Comparison of ENCODE assay signal across 8 cellular contexts in the genomic region with DNA sequence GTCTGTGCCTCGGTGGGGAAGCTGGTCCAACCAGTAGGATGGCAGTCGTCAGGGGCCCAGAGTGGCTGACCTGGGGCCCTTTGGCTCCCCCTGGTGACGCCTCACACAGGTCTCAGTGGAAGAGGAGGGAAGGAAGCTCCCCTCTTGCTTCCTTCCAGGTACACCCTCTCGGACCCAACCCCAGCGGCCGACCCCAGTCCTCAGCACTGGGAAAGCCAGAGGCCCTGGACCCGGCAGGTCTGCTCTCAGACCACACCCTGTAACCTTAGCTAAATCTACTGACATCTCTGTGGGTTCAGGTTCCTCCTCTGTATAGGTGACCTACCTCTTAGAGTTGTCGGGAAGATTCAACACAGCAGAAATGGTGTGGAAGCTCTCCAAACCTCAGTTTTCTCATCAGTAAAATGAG. TPM values are rescaled to one million over a fixed set of nuclear protein-coding genes. Genes with fewer than 3 reads are reported as not detected.
DNase-seq lines count a peak whose midpoint lies in the region; ATAC-seq lines count a peak whose summit lies in the region.

No MANE protein-coding gene starts in this region.

- no peak overlapping the region for H3K4me3 ChIP-seq in right cardiac atrium (ENCODE audit: low read length)

- no peaks in the 10 kb centered on the region for H3K4me1 ChIP-seq in right cardiac atrium (ENCODE audit: control insufficient read depth, insufficient read depth, low read length)

- POLR2A ChIA-PET in activated naive CD8-positive, alpha-beta T cell treated with anti-CD3 and anti-CD28 coated beads, Interleukin-2, amount 10 ng/mL, durations not matched to agents 7 days and 5 days (lab: Charles Lee), result no interaction called here

- intact Hi-C loops in right cardiac atrium (cut with DNase I), result loop anchor here in 3 of 4 donors (5.0 to 10.0 kb wide), 2 partner anchors 72 to 74 kb away; no protein-coding TSS in a partner anchor

- no peaks in the 10 kb centered on the region for H3K27me3 ChIP-seq in right cardiac atrium (ENCODE audit: control insufficient read depth, insufficient read depth)

- no peak overlapping the region for H3K4me3 Mint-ChIP-seq in activated naive CD8-positive, alpha-beta T cell treated with anti-CD3 and anti-CD28 coated beads, Interleukin-2, amount 10 ng/mL, durations not matched to agents 7 days and 5 days

- no peak overlapping the region for H3K27ac ChIP-seq in right cardiac atrium (ENCODE audit: low read length)

- no peak overlapping the region for H3K27ac Mint-ChIP-seq in activated naive CD8-positive, alpha-beta T cell treated with anti-CD3 and anti-CD28 coated beads, Interleukin-2, amount 10 ng/mL, durations not matched to agents 7 days and 5 days

- H3K9me3 Mint-ChIP-seq in activated naive CD8-positive, alpha-beta T cell treated with anti-CD3 and anti-CD28 coated beads, Interleukin-2, amount 10 ng/mL, durations not matched to agents 7 days and 5 days, result no peaks in the 10 kb centered on the region

- WGBS in right cardiac atrium, result 23% methylated on average over 8 of the region's 8 CpGs

- peaks cover 33% of the 10 kb centered on the region for H3K27me3 Mint-ChIP-seq in activated naive CD8-positive, alpha-beta T cell treated with anti-CD3 and anti-CD28 coated beads, Interleukin-2, amount 10 ng/mL, durations not matched to agents 7 days and 5 days

- ATAC-seq in activated naive CD8-positive, alpha-beta T cell treated with anti-CD3 and anti-CD28 coated beads, Interleukin-2, amount 10 ng/mL, durations not matched to agents 7 days and 5 days (ENCODE audit: low read depth), result peak; percentile 67
- ATAC-seq in right cardiac atrium (peak; percentile 41 to 60), HG03159 (IDR thresholded peaks at IDR 0.05; ENCODE audit: unreplicated experiment) (no peak), HG03378 (IDR thresholded peaks at IDR 0.05; ENCODE audit: unreplicated experiment) (no peak)

- peaks cover 4% of the 10 kb centered on the region for H3K4me1 Mint-ChIP-seq in activated naive CD8-positive, alpha-beta T cell treated with anti-CD3 and anti-CD28 coated beads, Interleukin-2, amount 10 ng/mL, durations not matched to agents 7 days and 5 days

- no peaks in the 10 kb centered on the region for H3K36me3 Mint-ChIP-seq in activated naive CD8-positive, alpha-beta T cell treated with anti-CD3 and anti-CD28 coated beads, Interleukin-2, amount 10 ng/mL, durations not matched to agents 7 days and 5 days

- peak; percentile 76 for DNase-seq in COLO829 (ENCODE audit: low spot score)
- peak in 42 of 76 experiments; percentile 3 to 52 (median 30) for DNase-seq in HUDEP-2 (lab: John Stamatoyannopoulos, UW; ENCODE audit: unreplicated experiment in 76 of 76)
- DNase-seq in SKM-1 treated with dmso at 0.1 percent for 144 hours (lab: John Stamatoyannopoulos, UW; ENCODE audit: unreplicated experiment), result peak; percentile 29
- peak; percentile 78 for DNase-seq in activated naive CD8-positive, alpha-beta T cell treated with anti-CD3 and anti-CD28 coated beads, Interleukin-2, amount 10 ng/mL, durations not matched to agents 7 days and 5 days
- peak; percentile 55 to 84 (median 80) for DNase-seq in right cardiac atrium
- peak; percentile 25 to 59 (median 45) for DNase-seq in stimulated activated CD4-positive, alpha-beta T cell treated with anti-CD3 and anti-CD28 coated beads, Interleukin-12 subunit alpha, Interleukin-12 subunit beta, amount 100 ng/mL, for 48 hours (ENCODE audit: low read depth in 2 of 3, low spot score in 1 of 3)

- no peaks in the 10 kb centered on the region for H3K9me3 ChIP-seq in right cardiac atrium (ENCODE audit: control insufficient read depth, low read length)

RNA-seq across cellular contexts. Expression of gene SCUBE1, which starts 3.4 kb away (rescaled TPM):
- total RNA-seq in activated naive CD8-positive, alpha-beta T cell treated with anti-CD3 and anti-CD28 coated beads, Interleukin-2, amount 10 ng/mL, durations not matched to agents 7 days and 5 days, result under 1 TPM; 0.03 to 0.20 TPM
- total RNA-seq in right cardiac atrium, result 1 to 10 TPM in 1 of 4 donors, under 1 TPM in 2, not detected in 1; 0.03 to 1.3 (median 0.31) TPM
- polyA plus RNA-seq in right cardiac atrium, result 0.34 TPM

Comparison
In these comparisons a context has a peak if more than half of its experiments do, and no peak if none do; other contexts are left out.
1. DNase-seq: peak in every context shown above with its lines; median percentile 80 in right cardiac atrium; 78 in activated naive CD8-positive, alpha-beta T cell treated with anti-CD3 and anti-CD28 coated beads, Interleukin-2, amount 10 ng/mL, durations not matched to agents 7 days and 5 days; 76 in COLO829; 45 in stimulated activated CD4-positive, alpha-beta T cell treated with anti-CD3 and anti-CD28 coated beads, Interleukin-12 subunit alpha, Interleukin-12 subunit beta, amount 100 ng/mL, for 48 hours; 30 in HUDEP-2; 29 in SKM-1 treated with dmso at 0.1 percent for 144 hours.
2. ATAC-seq: peak in activated naive CD8-positive, alpha-beta T cell treated with anti-CD3 and anti-CD28 coated beads, Interleukin-2, amount 10 ng/mL, durations not matched to agents 7 days and 5 days (single experiment) and right cardiac atrium (2 of 2); none in HG03159 (single experiment) and HG03378 (single experiment).